ENCODE assay signal across 28 cellular contexts in the genomic region with DNA sequence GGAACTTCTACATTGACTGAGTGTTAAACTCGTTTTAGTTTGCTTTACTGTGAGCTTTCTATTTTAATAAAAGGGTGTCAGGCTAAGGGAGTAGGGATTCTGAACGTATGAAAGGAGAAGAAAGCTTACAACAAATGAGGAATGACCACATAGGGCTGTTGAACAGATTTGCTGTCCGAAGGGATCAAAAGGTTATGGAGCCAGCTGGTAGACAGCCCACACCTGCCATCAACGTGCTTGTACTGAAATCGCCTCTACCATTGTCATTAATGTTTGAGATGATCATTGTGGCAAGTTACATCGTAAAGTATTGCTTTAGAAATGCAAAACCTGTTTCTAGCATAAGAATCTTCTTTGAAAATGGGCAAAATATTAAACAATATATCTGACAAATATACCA.
"Had no signal": no experiment of that assay in that cellular context is flagged by ENCODE, and none has a peak within 500 bp of the region (broad histone marks: within the 10 kb centered on the region; RNA-seq: fewer than 3 reads in every experiment).

No MANE protein-coding gene starts in this region.

- H3K9me3 ChIP-seq: adrenal gland, MG63 had no signal

- H3K27ac ChIP-seq: adrenal gland, PC-9, RWPE1 had no signal

- H3K4me1 ChIP-seq: adrenal gland had no signal

- H3K36me3 ChIP-seq: MG63 had no signal

- H3K4me3 ChIP-seq: adrenal gland, MG63, PC-9 had no signal

- H3K27me3 ChIP-seq: adrenal gland, MG63 had no signal

- DNase-seq: activated CD4-positive, alpha-beta T cell treated with anti-CD3 and anti-CD28 coated beads for 36 hours; activated CD4-positive, alpha-beta T cell treated with anti-CD3 and anti-CD28 coated beads, Interleukin-2, amount 10 ng/mL, durations not matched to agents 7 days and 5 days; activated CD4-positive, alpha-beta T cell treated with anti-CD3 and anti-CD28 coated beads, Interleukin-2, amount 50 U/mL, for 48 hours; activated CD8-positive, alpha-beta T cell treated with anti-CD3 and anti-CD28 coated beads, Interleukin-2, amount 10 ng/mL, durations not matched to agents 7 days and 5 days; activated gamma-delta T cell; activated naive CD4-positive, alpha-beta T cell treated with Interleukin-2 at 50 U/mL for 16 hours; activated T-cell treated with anti-CD3 and anti-CD28 coated beads, Interleukin-2, amount 50 U/mL, for 24 hours; adrenal gland; caudate nucleus; cerebellar nuclear complex; Kasumi-1; KG1; MG63; NCI-H1048; NCI-H1105 treated with DMSO at 0.1 percent for 48 hours; NCI-H1436; NCI-H187; NCI-H2081; NCI-H2171 treated with DMSO at 0.1 percent for 48 hours; NCI-H2227 treated with DMSO at 0.1 percent for 48 hours; NCI-H446; NCI-H510A treated with DMSO at 0.1 percent for 48 hours; NCI-H526 treated with DMSO at 0.1 percent for 48 hours; NK-92 treated with Interleukin-12 subunit alpha and Interleukin-12 subunit beta, amount 100 ng/mL, for 24 hours; PC-9; SW 1271; T1000 had no signal
